ENCODE assay signal across 17 cellular contexts in genomic region chr5:7916171-7916804, GRCh38. TPM values are rescaled to one million over a fixed set of nuclear protein-coding genes. Genes with fewer than 3 reads are reported as not detected.
DNase-seq lines count a peak whose midpoint lies in the region; TF ChIP-seq lines count a peak whose summit lies in the region.
"Had no signal": no experiment of that assay in that cellular context is flagged by ENCODE, and none has a peak within 500 bp of the region (broad histone marks: within the 10 kb centered on the region; RNA-seq: fewer than 3 reads in every experiment).

No MANE protein-coding gene starts in this region.

- peaks cover 14% of the 10 kb centered on the region for H3K9me3 Mint-ChIP-seq in progenitor cell of endocrine pancreas (ENCODE audit: low read depth)

- H3K4me1 ChIP-seq in HEK293 (ENCODE audit: control insufficient read depth, insufficient read depth, low read length) (no peaks in the 10 kb centered on the region), tibial artery (no peaks in the 10 kb centered on the region)
- H3K4me1 ChIP-seq: thyroid gland had no signal

- no peak overlapping the region for H3K27ac Mint-ChIP-seq in progenitor cell of endocrine pancreas

- in situ Hi-C loops in brain microvascular endothelial cell (cut with HindIII; ENCODE audit: low pct_ligation_motif_present, low sequenced_read_pairs): no loop called here

- intact Hi-C loops in tibial artery (cut with DNase I; ENCODE audit: low total_unique reads): no loop called here

- POLR2A ChIA-PET in HEK293 (lab: Yijun Ruan, JAX): no interaction called here

- H3K9me3 ChIP-seq in HEK293 (ENCODE audit: control insufficient read depth, insufficient read depth, low read depth, low read length) (no peaks in the 10 kb centered on the region; the same call in 1 of the 2 replicates), tibial artery (peaks cover 0 to 13% (median 6%) of the 10 kb centered on the region in 3 donors)
- H3K9me3 ChIP-seq: thyroid gland had no signal

- peak; percentile 47 for DNase-seq in NCI-H2107 (lab: John Stamatoyannopoulos, UW)
- DNase-seq in brain microvascular endothelial cell: no peak
- DNase-seq in skeletal muscle cell (ENCODE audit: low read depth): peak; percentile 44
- no peak for DNase-seq in tibial artery
- no peak for DNase-seq in NCI-H1436 treated with DMSO at 0.1 percent for 48 hours (lab: John Stamatoyannopoulos, UW)
- DNase-seq in progenitor cell of endocrine pancreas (ENCODE audit: low spot score, unreplicated experiment): no peak
- DNase-seq: activated CD4-positive, alpha-beta T cell treated with anti-CD3 and anti-CD28 coated beads, Interleukin-2, amount 50 U/mL, for 1 hour; activated naive CD4-positive, alpha-beta T cell treated with anti-CD3 and anti-CD28 coated beads, Interleukin-2, amount 50 U/mL, for 16 hours; caudate nucleus; hippocampal formation; midbrain; NCI-H1105; NCI-H524; thyroid gland had no signal

- no peak for TF ChIP-seq CTCF in HEK293 (tag by site-specific recombination; IDR thresholded peaks at IDR 0.05)
- peak; percentile 3 for TF ChIP-seq CTCF in brain microvascular endothelial cell (IDR thresholded peaks at IDR 0.05; ENCODE audit: low read depth, low read length, missing control alignments)
- TF ChIP-seq CTCF in tibial artery (IDR thresholded peaks at IDR 0.05): no peak
- no peak for TF ChIP-seq CTCF in progenitor cell of endocrine pancreas (IDR thresholded peaks at IDR 0.05; ENCODE audit: unreplicated experiment)

- no peak overlapping the region for H3K4me3 Mint-ChIP-seq in progenitor cell of endocrine pancreas (ENCODE audit: low read depth)

- H3K27ac ChIP-seq in HEK293 (ENCODE audit: extremely low read depth, low read depth, low read length) (no peak overlapping the region), brain microvascular endothelial cell (no peak overlapping the region), tibial artery (no peak overlapping the region)
- H3K27ac ChIP-seq: C4-2B, skin epidermis, thyroid gland had no signal

- no peaks in the 10 kb centered on the region for H3K36me3 ChIP-seq in HEK293 (ENCODE audit: control insufficient read depth in 2 of 2, insufficient read depth in 1 of 2, low read length in 2 of 2)
- no peaks in the 10 kb centered on the region for H3K36me3 ChIP-seq in brain microvascular endothelial cell (replicated peaks)
- no peaks in the 10 kb centered on the region for H3K36me3 ChIP-seq in tibial artery
- H3K36me3 ChIP-seq: thyroid gland had no signal

- peaks cover 8% of the 10 kb centered on the region for H3K36me3 Mint-ChIP-seq in progenitor cell of endocrine pancreas (ENCODE audit: insufficient read depth)

- no peaks in the 10 kb centered on the region for H3K27me3 ChIP-seq in brain microvascular endothelial cell (replicated peaks)
- no peaks in the 10 kb centered on the region for H3K27me3 ChIP-seq in tibial artery
- H3K27me3 ChIP-seq: thyroid gland had no signal

- CTCF ChIA-PET in HEK293 (lab: Yijun Ruan, JAX): interaction anchor here (0.8 to 1.7 kb wide), 5 partner anchors 10 to 30 kb away, joined by 3 to 8 read pairs (median 4); no protein-coding TSS in a partner anchor

- no peaks in the 10 kb centered on the region for H3K4me1 Mint-ChIP-seq in progenitor cell of endocrine pancreas (ENCODE audit: low read depth)

- H3K4me3 ChIP-seq in HEK293 (ENCODE audit: low read depth, low read length) (no peak overlapping the region), brain microvascular endothelial cell (ENCODE audit: low read depth, low read length) (no peak overlapping the region), skeletal muscle cell (ENCODE audit: low read depth, low read length) (no peak overlapping the region), tibial artery (no peak overlapping the region)
- H3K4me3 ChIP-seq: skin epidermis, thyroid gland had no signal

- H3K27me3 Mint-ChIP-seq in progenitor cell of endocrine pancreas: peaks cover 3% of the 10 kb centered on the region

TF ChIP-seq in HEK293, 187 proteins besides CTCF, POLR2A, EP300 and RAD21:
- TF ChIP-seq ZNF626 (tag by site-specific recombination; IDR thresholded peaks at IDR 0.05) (0 out of 2 replicates have a peak, but pooled peaks have one; percentile 28), ZNF544 (tag by site-specific recombination; IDR thresholded peaks at IDR 0.05) (no peak), ZNF366 (tag by site-specific recombination; conservative IDR thresholded peaks at IDR 0.05) (no peak), ATF2 (tag by site-specific recombination; IDR thresholded peaks at IDR 0.05; ENCODE audit: low read depth) (peak; percentile 56), ZNF510 (tag by site-specific recombination; IDR thresholded peaks at IDR 0.05; ENCODE audit: insufficient replicate concordance) (peak; percentile 31), ZNF514 (tag by site-specific recombination; IDR thresholded peaks at IDR 0.05) (no peak), ZNF24 (tag by site-specific recombination; IDR thresholded peaks at IDR 0.05) (no peak)

RNA-seq across cellular contexts. Expression of gene MTRR, which starts 47.3 kb away (rescaled TPM):
- 49.0 and 49.3 TPM in 2 replicates for total RNA-seq in progenitor cell of endocrine pancreas

RNA-seq across cellular contexts. Expression of gene FASTKD3, which starts 47.5 kb away (rescaled TPM):
- 9.4 and 11.1 TPM in 2 replicates for total RNA-seq in progenitor cell of endocrine pancreas

Comparison
In these comparisons a context has a peak if more than half of its experiments do, and no peak if none do; other contexts are left out.
1. DNase-seq: peak in NCI-H2107 (single experiment) and skeletal muscle cell (single experiment); none in brain microvascular endothelial cell (single experiment), tibial artery (0 of 2), NCI-H1436 treated with DMSO at 0.1 percent for 48 hours (single experiment) and progenitor cell of endocrine pancreas (single experiment).